ENCODE assay signal across 28 cellular contexts in genomic region chr6:71889366-71889765, GRCh38. TPM values are rescaled to one million over a fixed set of nuclear protein-coding genes. Genes with fewer than 3 reads are reported as not detected.
"Had no signal": no experiment of that assay in that cellular context is flagged by ENCODE, and none has a peak within 500 bp of the region (broad histone marks: within the 10 kb centered on the region; RNA-seq: fewer than 3 reads in every experiment).

No MANE protein-coding gene starts in this region.

- H3K9me3 ChIP-seq: left lung, lower lobe of right lung, ovary, right atrium auricular region, right lobe of liver, testis, thyroid gland, transverse colon, upper lobe of left lung, vagina had no signal

- H3K27ac Mint-ChIP-seq: naive thymus-derived CD8-positive, alpha-beta T cell; nephron; progenitor cell of endocrine pancreas; stimulated activated memory B cell treated with anti-CD40 and anti-IgM and Interleukin-4, amounts not matched to agents 10 μg/mL and 1 μg/mL and 100 μg/mL, for 72 hours had no signal

- H3K36me3 Mint-ChIP-seq: stimulated activated memory B cell treated with anti-CD40 and anti-IgM and Interleukin-4, amounts not matched to agents 10 μg/mL and 1 μg/mL and 100 μg/mL, for 72 hours had no signal

- H3K27me3 ChIP-seq: ovary, right lobe of liver, testis, thyroid gland, vagina had no signal

- H3K4me3 ChIP-seq: hepatocyte, left lung, lower lobe of right lung, ovary, right atrium auricular region, right lobe of liver, smooth muscle cell, testis, thyroid gland, transverse colon, upper lobe of left lung, vagina had no signal

- H3K27ac ChIP-seq: hepatocyte, left lung, lower lobe of right lung, ovary, right atrium auricular region, right lobe of liver, testis, thyroid gland, transverse colon, vagina had no signal

- DNase-seq: kidney glomerular epithelial cell; left cardiac atrium; left lung; lower lobe of right lung; mammary epithelial cell; mesenchymal stem cell; naive thymus-derived CD8-positive, alpha-beta T cell; ovary; right lobe of liver; stimulated activated CD4-positive, alpha-beta T cell treated with anti-CD3 and anti-CD28 coated beads, Interleukin-1b, Interleukin-23, amount 100 ng/mL, for 48 hours; stimulated activated CD4-positive, alpha-beta T cell treated with anti-CD3 and anti-CD28 coated beads, Interleukin-2, amount 100 ng/mL, for 48 hours; stimulated activated CD4-positive, alpha-beta T cell treated with anti-CD3 and anti-CD28 coated beads, Interleukin-4, amount 100 ng/mL, for 4 hours; stimulated activated CD8-positive, alpha-beta memory T cell treated with anti-CD3 and anti-CD28 coated beads, Interleukin-4, amount 100 ng/mL, for 48 hours; stimulated activated naive CD4-positive, alpha-beta T cell treated with Interleukin-2 at 50 U/mL for 16 hours; stimulated activated naive CD8-positive, alpha-beta T cell treated with anti-CD3 and anti-CD28 coated beads, Interleukin-15, amount 100 ng/mL, for 72 hours; testis; thyroid gland; transverse colon; upper lobe of left lung had no signal

- H3K9me3 Mint-ChIP-seq: nephron; stimulated activated memory B cell treated with anti-CD40 and anti-IgM and Interleukin-4, amounts not matched to agents 10 μg/mL and 1 μg/mL and 100 μg/mL, for 72 hours had no signal

- ATAC-seq: left cardiac atrium; left lung; lower lobe of right lung; naive thymus-derived CD8-positive, alpha-beta T cell; stimulated activated memory B cell treated with anti-CD40 and anti-IgM and Interleukin-4, amounts not matched to agents 10 μg/mL and 1 μg/mL and 100 μg/mL, for 72 hours; stimulated activated naive CD8-positive, alpha-beta T cell treated with anti-CD3 and anti-CD28 coated beads, Interleukin-15, amount 100 ng/mL, for 72 hours had no signal

- H3K4me3 Mint-ChIP-seq: naive thymus-derived CD8-positive, alpha-beta T cell; stimulated activated memory B cell treated with anti-CD40 and anti-IgM and Interleukin-4, amounts not matched to agents 10 μg/mL and 1 μg/mL and 100 μg/mL, for 72 hours; stimulated activated naive CD8-positive, alpha-beta T cell treated with anti-CD3 and anti-CD28 coated beads, Interleukin-15, amount 100 ng/mL, for 72 hours had no signal

RNA-seq across cellular contexts. Expression of gene RIMS1, which starts 3.0 kb away (rescaled TPM):
- total RNA-seq: naive thymus-derived CD8-positive, alpha-beta T cell had no signal
- polyA plus RNA-seq: keratinocyte; liver; naive thymus-derived CD8-positive, alpha-beta T cell had no signal
